Comparison of ENCODE assay signal across 1 cellular context in the genomic region with DNA sequence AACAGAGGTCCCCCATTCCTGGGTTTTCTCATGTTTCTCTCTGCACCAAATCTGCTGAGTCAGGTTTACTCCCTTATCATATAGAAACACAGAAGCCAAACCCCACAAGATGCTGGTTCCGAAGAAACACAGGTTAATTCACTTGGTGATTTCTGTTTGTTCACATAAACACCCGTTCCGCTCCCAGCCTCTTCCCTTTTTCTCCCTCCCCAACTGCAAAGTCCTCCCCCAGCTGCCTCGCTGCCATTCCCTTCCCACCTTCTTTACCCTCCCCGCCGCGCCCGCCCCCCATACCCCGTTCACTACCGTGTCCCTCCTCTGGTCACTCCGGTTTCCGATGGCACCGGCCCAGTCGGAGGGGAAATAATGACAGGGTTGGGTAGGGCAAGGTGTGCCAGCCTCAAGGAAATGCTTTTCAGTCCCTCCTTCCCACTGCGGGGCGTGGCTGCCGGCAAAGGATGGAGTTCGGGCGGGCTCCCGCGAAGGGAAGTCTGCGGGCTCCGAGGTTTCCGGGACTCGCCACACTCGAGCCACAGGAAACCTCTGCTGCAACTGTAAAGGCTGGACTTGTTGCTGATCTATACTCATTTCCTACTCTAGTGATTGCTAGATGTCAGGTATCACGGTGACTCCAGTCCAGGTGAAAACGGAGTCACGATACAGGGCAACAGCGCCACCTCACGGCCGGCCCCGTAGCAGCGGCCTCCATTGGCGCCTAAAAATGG.
TF ChIP-seq lines count a peak whose summit lies in the region.

STYK1 (minus strand) TSS at position 393 of the 725 bp plus-strand sequence. CDS start 39,434 bp downstream, outside the sequence.

TF ChIP-seq in K562, 482 proteins besides CTCF, POLR2A, EP300 and RAD21 (continued from another document and continues in another):
- no peak for TF ChIP-seq ZNF318 (IDR thresholded peaks at IDR 0.05; ENCODE audit: borderline replicate concordance in 1 of 2, low read depth in 1 of 2)
- TF ChIP-seq TRIM25 (IDR thresholded peaks at IDR 0.05; ENCODE audit: borderline replicate concordance): no peak
- TF ChIP-seq FIP1L1 (IDR thresholded peaks at IDR 0.05; ENCODE audit: low read depth, low read length, poor library complexity, severe bottlenecking): no peak
- TF ChIP-seq NFE2 (IDR thresholded peaks at IDR 0.05; ENCODE audit: low read depth): peak; percentile 82
- TF ChIP-seq ETV5 (CRISPR knock-in tag; IDR thresholded peaks at IDR 0.05; ENCODE audit: low read depth): no peak
- TF ChIP-seq ZKSCAN8 (CRISPR knock-in tag; IDR thresholded peaks at IDR 0.05): no peak
- no peak for TF ChIP-seq SNIP1 (IDR thresholded peaks at IDR 0.05; ENCODE audit: low read depth)
- TF ChIP-seq MYNN (IDR thresholded peaks at IDR 0.05): no peak
- no peak for TF ChIP-seq MYNN (CRISPR knock-in tag; IDR thresholded peaks at IDR 0.05)
- TF ChIP-seq CREBBP (IDR thresholded peaks at IDR 0.05; ENCODE audit: low read depth, low read length): no peak
- TF ChIP-seq, protein P1, sequence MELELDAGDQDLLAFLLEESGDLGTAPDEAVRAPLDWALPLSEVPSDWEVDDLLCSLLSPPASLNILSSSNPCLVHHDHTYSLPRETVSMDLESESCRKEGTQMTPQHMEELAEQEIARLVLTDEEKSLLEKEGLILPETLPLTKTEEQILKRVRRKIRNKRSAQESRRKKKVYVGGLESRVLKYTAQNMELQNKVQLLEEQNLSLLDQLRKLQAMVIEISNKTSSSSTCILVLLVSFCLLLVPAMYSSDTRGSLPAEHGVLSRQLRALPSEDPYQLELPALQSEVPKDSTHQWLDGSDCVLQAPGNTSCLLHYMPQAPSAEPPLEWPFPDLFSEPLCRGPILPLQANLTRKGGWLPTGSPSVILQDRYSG (tag; conservative IDR thresholded peaks at IDR 0.05; ENCODE audit: low read depth): no peak
- no peak for TF ChIP-seq KLF6 (CRISPR knock-in tag; IDR thresholded peaks at IDR 0.05; ENCODE audit: borderline replicate concordance)
- TF ChIP-seq C11orf30 (IDR thresholded peaks at IDR 0.05; ENCODE audit: low read depth): peak; percentile 99
- TF ChIP-seq ZBTB17 (CRISPR knock-in tag; IDR thresholded peaks at IDR 0.05): no peak
- no peak for TF ChIP-seq MECOM (CRISPR knock-in tag; IDR thresholded peaks at IDR 0.05)
- no peak for TF ChIP-seq SREBF1 (IDR thresholded peaks at IDR 0.05; ENCODE audit: borderline replicate concordance, low read depth, low read length)
- TF ChIP-seq VEZF1 (CRISPR knock-in tag; IDR thresholded peaks at IDR 0.05): peak; percentile 32; the same call in 1 of the 2 replicates
- TF ChIP-seq JUND (IDR thresholded peaks at IDR 0.05; ENCODE audit: borderline replicate concordance, low read depth, low read length): peak; percentile 16; the same call in 1 of the 2 replicates
- TF ChIP-seq JUND (tag; IDR thresholded peaks at IDR 0.05; ENCODE audit: borderline replicate concordance, low read depth, low read length): no peak
- TF ChIP-seq MBD2 (IDR thresholded peaks at IDR 0.05; ENCODE audit: borderline replicate concordance, low read depth): no peak
- no peak for TF ChIP-seq NFATC3 (IDR thresholded peaks at IDR 0.05)
- peak; percentile 57 for TF ChIP-seq DEAF1 (CRISPR knock-in tag; IDR thresholded peaks at IDR 0.05)
- TF ChIP-seq TAL1 (IDR thresholded peaks at IDR 0.05): peak; percentile 28; the same call in 1 of the 2 replicates
- no peak for TF ChIP-seq PREB (CRISPR knock-in tag; IDR thresholded peaks at IDR 0.05)
- no peak for TF ChIP-seq ATF1 (CRISPR knock-in tag; IDR thresholded peaks at IDR 0.05)
- 0 out of 2 replicates have a peak, but pooled peaks have one; percentile 17 for TF ChIP-seq ATF1 (tag; IDR thresholded peaks at IDR 0.05)
- TF ChIP-seq HDAC3 (IDR thresholded peaks at IDR 0.05; ENCODE audit: borderline replicate concordance, partially characterized antibody): no peak
- TF ChIP-seq STAT6 (CRISPR knock-in tag; IDR thresholded peaks at IDR 0.05): no peak
- no peak for TF ChIP-seq NEUROD1 (IDR thresholded peaks at IDR 0.05; ENCODE audit: borderline replicate concordance, low read depth, low read length, partially characterized antibody)
- TF ChIP-seq ZBTB11 (CRISPR knock-in tag; IDR thresholded peaks at IDR 0.05): no peak
- TF ChIP-seq ZNF184 (CRISPR knock-in tag; IDR thresholded peaks at IDR 0.05): no peak
